In genomic region chr21:32772281-32773047, GRCh38 we compare ENCODE assay signal across 8 cellular contexts.
A peak's percentile ranks its signal among the peaks of the same experiment; 100 is the strongest.
DNase-seq lines count a peak whose midpoint lies in the region; TF ChIP-seq lines count a peak whose summit lies in the region.

No MANE protein-coding gene starts in this region.

- in situ Hi-C loops in astrocyte of the spinal cord (cut with HindIII; ENCODE audit: low sequenced_read_pairs) = no loop called here

- no peaks in the 10 kb centered on the region for H3K27me3 ChIP-seq in layer of hippocampus (ENCODE audit: control insufficient read depth, insufficient read depth, low read length)

- H3K27ac ChIP-seq in C4-2B (peak overlapping the region; percentile 91), layer of hippocampus (ENCODE audit: low read depth, low read length) (peak overlapping the region; percentile 68)

- TF ChIP-seq CTCF in C4-2B (conservative IDR thresholded peaks at IDR 0.05) (no peak), astrocyte of the spinal cord (IDR thresholded peaks at IDR 0.05; ENCODE audit: low read depth, low read length) (no peak)

- peak overlapping the region; percentile 69 for H3K4me3 ChIP-seq in astrocyte of the spinal cord (ENCODE audit: low read depth, low read length)

- DNase-seq in HPDE6-E6E7 (ENCODE audit: extremely low spot score) (peak; percentile 13), T-helper 2 cell (peak in 4 of 5 experiments; percentile 12 to 80 (median 40)), astrocyte of the spinal cord (ENCODE audit: low read depth, low spot score) (no peak), NCI-H2081 (lab: John Stamatoyannopoulos, UW) (no peak), GOT3 (lab: John Stamatoyannopoulos, UW) (no peak)
- DNase-seq in stimulated activated CD4-positive, alpha-beta T cell treated with anti-CD3 and anti-CD28 coated beads, Interleukin-2, amount 100 ng/mL, for 4 hours (ENCODE audit: low read depth) = peak; percentile 73

Comparison
In these comparisons a context has a peak if more than half of its experiments do, and no peak if none do; other contexts are left out.
1. DNase-seq: peak in HPDE6-E6E7 (single experiment), T-helper 2 cell (4 of 5) and stimulated activated CD4-positive, alpha-beta T cell treated with anti-CD3 and anti-CD28 coated beads, Interleukin-2, amount 100 ng/mL, for 4 hours (single experiment); none in astrocyte of the spinal cord (single experiment), NCI-H2081 (0 of 2) and GOT3 (single experiment).